In the genomic region with DNA sequence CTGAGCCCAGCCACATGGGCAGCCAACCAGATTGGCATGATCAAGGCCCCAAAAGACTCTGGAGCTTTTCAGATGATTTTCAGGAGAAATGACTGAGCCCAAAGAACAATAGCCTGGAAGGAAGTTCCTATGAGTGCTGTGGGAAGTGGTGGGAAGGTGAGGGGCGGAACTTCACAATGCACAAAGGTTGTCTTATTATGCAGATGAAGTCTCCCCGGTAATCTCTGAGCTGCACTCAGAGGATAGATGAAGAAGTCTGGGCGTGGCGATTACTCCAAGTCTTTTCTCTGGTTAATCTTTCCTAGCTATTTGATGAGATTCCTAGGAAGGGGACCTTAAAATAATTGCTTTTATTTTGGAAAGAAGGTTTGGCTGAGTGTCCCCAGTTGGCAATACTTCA, we compare ENCODE assay signal across 26 cellular contexts. TPM values are rescaled to one million over a fixed set of nuclear protein-coding genes. Genes with fewer than 3 reads are reported as not detected.
"Had no signal": no experiment of that assay in that cellular context is flagged by ENCODE, and none has a peak within 500 bp of the region (broad histone marks: within the 10 kb centered on the region; RNA-seq: fewer than 3 reads in every experiment).

No MANE protein-coding gene starts in this region.

- H3K27ac Mint-ChIP-seq: IgD-negative memory B cell had no signal

- ATAC-seq: K562, Panc1, PC-3 had no signal

- H3K4me1 Mint-ChIP-seq: IgD-negative memory B cell had no signal

- H3K27ac ChIP-seq: KMS-11, RWPE1 had no signal

- DNase-seq: Kasumi-1, MM.1S, NCI-H1092 treated with DMSO at 0.1 percent for 48 hours, NCI-H1436, NCI-H187, NCI-H2029, NCI-H2081 treated with DMSO at 0.1 percent for 48 hours, NCI-H2171, NCI-H226, NCI-H446, NCI-H510A, NCI-H524 treated with DMSO at 0.1 percent for 48 hours, NCI-H69, NCI-H774, PC-3, SHP77, SK-N-SH, SW 1271 had no signal

- H3K9me3 Mint-ChIP-seq: IgD-negative memory B cell had no signal

- H3K9me3 ChIP-seq: SK-N-SH had no signal

- H3K4me3 ChIP-seq: K562 had no signal

RNA-seq across cellular contexts. Expression of gene LBP, which starts 36.9 kb away (rescaled TPM):
- total RNA-seq: HT1080, OCI-LY7, PC-3, SK-MEL-5 had no signal
